18 cellular contexts compared by ENCODE assay signal in genomic region chr5:74318985-74319563, GRCh38.
DNase-seq lines count a peak whose midpoint lies in the region; ATAC-seq and TF ChIP-seq lines count a peak whose summit lies in the region.
"Had no signal": no experiment of that assay in that cellular context is flagged by ENCODE, and none has a peak within 500 bp of the region (broad histone marks: within the 10 kb centered on the region; RNA-seq: fewer than 3 reads in every experiment).

No MANE protein-coding gene starts in this region.

- H3K27ac ChIP-seq in RWPE2 (ENCODE audit: poor library complexity, severe bottlenecking) (peak overlapping the region; percentile 1), PC-3 (ENCODE audit: low read length) (no peak overlapping the region)
- H3K27ac ChIP-seq: BLaER1 treated with 17β-estradiol and CSF1 and Interleukin-3, amounts not matched to agents 10 nM and 100 nM; right atrium auricular region had no signal

- peak; percentile 52 for DNase-seq in stimulated activated CD4-positive, alpha-beta T cell treated with anti-CD3 and anti-CD28 coated beads, Interleukin-1b, Interleukin-23, amount 100 ng/mL, for 48 hours
- no peak for DNase-seq in stimulated activated CD4-positive, alpha-beta T cell treated with anti-CD3 and anti-CD28 coated beads, Interleukin-4, amount 100 ng/mL, for 1 hour
- no peak for DNase-seq in RWPE2 (ENCODE audit: low spot score)
- DNase-seq in type B pancreatic cell (ENCODE audit: extremely low spot score, unreplicated experiment): no peak
- DNase-seq in NCI-H524 treated with DMSO at 0.1 percent for 48 hours (lab: John Stamatoyannopoulos, UW): no peak
- DNase-seq in PC-3: no peak
- no peak for DNase-seq in pons (ENCODE audit: low spot score)
- DNase-seq: activated naive CD8-positive, alpha-beta T cell treated with anti-CD3 and anti-CD28 coated beads, Interleukin-2, amount 10 ng/mL, durations not matched to agents 7 days and 5 days; central memory CD4-positive, alpha-beta T cell; DMS153; effector memory CD8-positive, alpha-beta T cell; immature natural killer cell; MM.1S; SHP77 treated with DMSO at 0.1 percent for 48 hours; T-helper 9 cell had no signal

- H4K20me1 ChIP-seq in PC-3 (ENCODE audit: low read length): no peaks in the 10 kb centered on the region
- H4K20me1 ChIP-seq: BLaER1 treated with 17β-estradiol and CSF1 and Interleukin-3, amounts not matched to agents 10 nM and 100 nM had no signal

- ATAC-seq in RWPE2 (ENCODE audit: low read depth) (no peak), esophagus mucosa (peak; percentile 77), PC-3 (no peak)
- ATAC-seq: effector memory CD8-positive, alpha-beta T cell had no signal

- intact Hi-C loops in PC-3 (cut with micrococcal nuclease): no loop called here

- H3K9me3 Mint-ChIP-seq in type B pancreatic cell: peaks cover 6% of the 10 kb centered on the region
- H3K9me3 Mint-ChIP-seq: activated naive CD8-positive, alpha-beta T cell treated with anti-CD3 and anti-CD28 coated beads, Interleukin-2, amount 10 ng/mL, durations not matched to agents 7 days and 5 days; effector memory CD8-positive, alpha-beta T cell; immature natural killer cell had no signal

- H3K9me3 ChIP-seq in RWPE2 (ENCODE audit: severe bottlenecking) (no peaks in the 10 kb centered on the region), PC-3 (ENCODE audit: low read length) (no peaks in the 10 kb centered on the region)
- H3K9me3 ChIP-seq: BLaER1 treated with 17β-estradiol and CSF1 and Interleukin-3, amounts not matched to agents 10 nM and 100 nM; right atrium auricular region had no signal

- no peak overlapping the region for H3K4me2 ChIP-seq in PC-3 (ENCODE audit: low read length)
- H3K4me2 ChIP-seq: BLaER1 treated with 17β-estradiol and CSF1 and Interleukin-3, amounts not matched to agents 10 nM and 100 nM had no signal

- TF ChIP-seq CTCF in RWPE2 (IDR thresholded peaks at IDR 0.05; ENCODE audit: poor library complexity, severe bottlenecking): no peak
- TF ChIP-seq CTCF in type B pancreatic cell (conservative IDR thresholded peaks at IDR 0.05): no peak
- no peak for TF ChIP-seq CTCF in PC-3 (conservative IDR thresholded peaks at IDR 0.05; ENCODE audit: low read depth, low read length)

- H3F3A ChIP-seq in PC-3 (ENCODE audit: low read length, unreplicated experiment): no peaks in the 10 kb centered on the region

- H3K4me1 ChIP-seq in RWPE2 (ENCODE audit: insufficient read depth, poor library complexity, severe bottlenecking) (peaks cover 44% of the 10 kb centered on the region), PC-3 (ENCODE audit: insufficient read depth, low read length) (peaks cover 27% of the 10 kb centered on the region)
- H3K4me1 ChIP-seq: right atrium auricular region had no signal

- POLR2A ChIA-PET in PC-3 (lab: Charles Lee; ENCODE audit: unreplicated experiment): no interaction called here

- no peaks in the 10 kb centered on the region for H3K27me3 ChIP-seq in RWPE2 (ENCODE audit: insufficient read depth, poor library complexity, severe bottlenecking)
- H3K27me3 ChIP-seq in PC-3 (ENCODE audit: low read length): no peaks in the 10 kb centered on the region
- H3K27me3 ChIP-seq: BLaER1 treated with 17β-estradiol and CSF1 and Interleukin-3, amounts not matched to agents 10 nM and 100 nM; right atrium auricular region had no signal

- peak overlapping the region; percentile 63 for H3K4me3 Mint-ChIP-seq in type B pancreatic cell
- H3K4me3 Mint-ChIP-seq: activated naive CD8-positive, alpha-beta T cell treated with anti-CD3 and anti-CD28 coated beads, Interleukin-2, amount 10 ng/mL, durations not matched to agents 7 days and 5 days; effector memory CD8-positive, alpha-beta T cell; immature natural killer cell had no signal

- no peaks in the 10 kb centered on the region for H3K9me2 ChIP-seq in PC-3 (replicated peaks; ENCODE audit: low read length)

- BruUV-seq in PC-3 (replicated peaks; lab: Mats Ljungman, UMichigan): no TSS peak

- no peaks in the 10 kb centered on the region for H3K27me3 Mint-ChIP-seq in type B pancreatic cell

- H3K27ac Mint-ChIP-seq in type B pancreatic cell: peak overlapping the region; percentile 99
- H3K27ac Mint-ChIP-seq: activated naive CD8-positive, alpha-beta T cell treated with anti-CD3 and anti-CD28 coated beads, Interleukin-2, amount 10 ng/mL, durations not matched to agents 7 days and 5 days; effector memory CD8-positive, alpha-beta T cell; immature natural killer cell had no signal

- no peak overlapping the region for H3K9ac ChIP-seq in PC-3 (ENCODE audit: low read length)
- H3K9ac ChIP-seq: BLaER1 treated with 17β-estradiol and CSF1 and Interleukin-3, amounts not matched to agents 10 nM and 100 nM had no signal

- H3K4me3 ChIP-seq in RWPE2 (ENCODE audit: severe bottlenecking) (no peak overlapping the region), PC-3 (ENCODE audit: low read length) (no peak overlapping the region)
- H3K4me3 ChIP-seq: BLaER1 treated with 17β-estradiol and CSF1 and Interleukin-3, amounts not matched to agents 10 nM and 100 nM; right atrium auricular region had no signal

- H3K36me3 ChIP-seq in RWPE2 (ENCODE audit: low read depth) (no peaks in the 10 kb centered on the region), PC-3 (ENCODE audit: low read depth, low read length) (no peaks in the 10 kb centered on the region)
- H3K36me3 ChIP-seq: BLaER1 treated with 17β-estradiol and CSF1 and Interleukin-3, amounts not matched to agents 10 nM and 100 nM; right atrium auricular region had no signal

- no peaks in the 10 kb centered on the region for H3K36me3 Mint-ChIP-seq in type B pancreatic cell
- H3K36me3 Mint-ChIP-seq: activated naive CD8-positive, alpha-beta T cell treated with anti-CD3 and anti-CD28 coated beads, Interleukin-2, amount 10 ng/mL, durations not matched to agents 7 days and 5 days; immature natural killer cell had no signal

- H3K79me2 ChIP-seq in PC-3 (ENCODE audit: low read length): no peaks in the 10 kb centered on the region

- no peak overlapping the region for H2AFZ ChIP-seq in PC-3 (ENCODE audit: low read length)

- CTCF ChIA-PET in PC-3 (lab: Charles Lee): no interaction called here

- peaks cover 21% of the 10 kb centered on the region for H3K4me1 Mint-ChIP-seq in type B pancreatic cell (ENCODE audit: unreplicated experiment)
- H3K4me1 Mint-ChIP-seq: activated naive CD8-positive, alpha-beta T cell treated with anti-CD3 and anti-CD28 coated beads, Interleukin-2, amount 10 ng/mL, durations not matched to agents 7 days and 5 days; immature natural killer cell had no signal
